In the genomic region with DNA sequence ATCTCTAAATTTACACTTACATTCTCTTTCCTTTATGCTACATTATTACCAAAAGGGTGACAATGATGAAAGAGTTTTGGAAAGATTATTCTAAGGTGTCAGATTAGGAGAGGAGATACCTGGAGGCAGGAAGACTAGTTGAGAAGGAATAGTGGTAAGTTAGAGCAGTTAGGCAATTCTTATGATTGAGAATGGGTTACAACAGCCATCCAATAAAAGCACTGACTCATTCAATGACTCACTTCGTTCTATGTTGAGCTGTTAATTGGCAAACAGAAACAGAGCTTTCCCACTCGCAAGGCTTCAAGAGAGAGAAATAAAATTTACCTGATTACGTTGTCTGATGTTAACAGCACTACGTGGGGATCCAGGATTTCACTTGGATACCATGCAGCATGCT, we compare ENCODE assay signal across 10 cellular contexts. TPM values are rescaled to one million over a fixed set of nuclear protein-coding genes. Genes with fewer than 3 reads are reported as not detected.
DNase-seq lines count a peak whose midpoint lies in the region; ATAC-seq, FAIRE-seq and TF ChIP-seq lines count a peak whose summit lies in the region.
"Had no signal": no experiment of that assay in that cellular context is flagged by ENCODE, and none has a peak within 500 bp of the region (broad histone marks: within the 10 kb centered on the region; RNA-seq: fewer than 3 reads in every experiment).

No MANE protein-coding gene starts in this region.

- no peaks in the 10 kb centered on the region for H3K9me3 Mint-ChIP-seq in activated CD8-positive, alpha-beta T cell treated with anti-CD3 and anti-CD28 coated beads for 36 hours
- H3K9me3 Mint-ChIP-seq in activated CD8-positive, alpha-beta T cell treated with anti-CD3 and anti-CD28 coated beads, Interleukin-2, amount 10 ng/mL, durations not matched to agents 7 days and 5 days (ENCODE audit: insufficient read depth): no peaks in the 10 kb centered on the region

- H3K27ac ChIP-seq in kidney (ENCODE audit: low read depth in 2 of 2, low read length in 2 of 2): no peak overlapping the region

- peak overlapping the region; percentile 50 for H3K27ac Mint-ChIP-seq in activated CD8-positive, alpha-beta T cell treated with anti-CD3 and anti-CD28 coated beads for 36 hours
- no peak overlapping the region for H3K27ac Mint-ChIP-seq in activated CD8-positive, alpha-beta T cell treated with anti-CD3 and anti-CD28 coated beads, Interleukin-2, amount 10 ng/mL, durations not matched to agents 7 days and 5 days

- H3K4me1 ChIP-seq in kidney (ENCODE audit: control insufficient read depth in 1 of 2, insufficient read depth in 1 of 2, low read depth in 1 of 2, low read length in 2 of 2): peaks cover 0 to 3% of the 10 kb centered on the region in 2 donors

- H3K4me3 Mint-ChIP-seq in activated CD8-positive, alpha-beta T cell treated with anti-CD3 and anti-CD28 coated beads for 36 hours: no peak overlapping the region
- H3K4me3 Mint-ChIP-seq in activated CD8-positive, alpha-beta T cell treated with anti-CD3 and anti-CD28 coated beads, Interleukin-2, amount 10 ng/mL, durations not matched to agents 7 days and 5 days: no peak overlapping the region

- H3K9me3 ChIP-seq in kidney (ENCODE audit: control insufficient read depth in 1 of 2, low read length in 2 of 2): no peaks in the 10 kb centered on the region
- H3K9me3 ChIP-seq: BLaER1 treated with 17β-estradiol and CSF1 and Interleukin-3, amounts not matched to agents 10 nM and 100 nM; sigmoid colon had no signal

- no peak for TF ChIP-seq CTCF in activated CD8-positive, alpha-beta T cell treated with anti-CD3 and anti-CD28 coated beads for 36 hours (IDR thresholded peaks at IDR 0.05)
- TF ChIP-seq CTCF in fibroblast of pulmonary artery (IDR thresholded peaks at IDR 0.05; ENCODE audit: low read length, missing control alignments) (no peak), kidney (IDR thresholded peaks at IDR 0.05; ENCODE audit: borderline replicate concordance, extremely low read depth, insufficient read depth) (no peak)

- POLR2A ChIA-PET in activated CD8-positive, alpha-beta T cell treated with anti-CD3 and anti-CD28 coated beads for 36 hours (lab: Charles Lee): interaction anchor here (0.7 to 3.9 kb wide), 5 partner anchors 8 to 72 kb away, joined by 3 to 13 read pairs (median 4); a partner anchor contains a TSS
- POLR2A ChIA-PET in activated CD8-positive, alpha-beta T cell treated with anti-CD3 and anti-CD28 coated beads, Interleukin-2, amount 10 ng/mL, durations not matched to agents 7 days and 5 days (lab: Charles Lee): interaction anchor here (0.7 to 1.4 kb wide), 4 partner anchors 10 to 40 kb away, joined by 3 to 4 read pairs (median 3); a partner anchor contains a TSS

- no peak overlapping the region for H3K9ac ChIP-seq in kidney (ENCODE audit: low read length in 2 of 2)

- intact Hi-C loops in activated CD8-positive, alpha-beta T cell treated with anti-CD3 and anti-CD28 coated beads for 36 hours (cut with micrococcal nuclease): no loop called here
- intact Hi-C loops in kidney (cut with DNase I): no loop called here

- peaks cover 31 to 34% of the 10 kb centered on the region in 2 donors for H3K36me3 ChIP-seq in kidney (ENCODE audit: control insufficient read depth in 1 of 2, insufficient read depth in 2 of 2, low read length in 2 of 2)

- CTCF ChIA-PET in activated CD8-positive, alpha-beta T cell treated with anti-CD3 and anti-CD28 coated beads for 36 hours (lab: Charles Lee): interaction anchor here (1.1 to 4.0 kb wide), 3 partner anchors 10 to 28 kb away, joined by 3 to 22 read pairs (median 4); a partner anchor contains a TSS
- CTCF ChIA-PET in activated CD8-positive, alpha-beta T cell treated with anti-CD3 and anti-CD28 coated beads, Interleukin-2, amount 10 ng/mL, durations not matched to agents 7 days and 5 days (lab: Charles Lee): interaction anchor here (0.6 to 1.3 kb wide), 3 partner anchors 10 to 648 kb away, joined by 3 to 5 read pairs (median 4); a partner anchor contains a TSS

- H3K4me3 ChIP-seq in fibroblast of pulmonary artery (replicated peaks; ENCODE audit: low read depth, low read length) (no peak overlapping the region), kidney (ENCODE audit: low read length in 2 of 2) (no peak overlapping the region)
- H3K4me3 ChIP-seq: BLaER1 treated with 17β-estradiol and CSF1 and Interleukin-3, amounts not matched to agents 10 nM and 100 nM; sigmoid colon had no signal

- no peaks in the 10 kb centered on the region for H3K27me3 Mint-ChIP-seq in activated CD8-positive, alpha-beta T cell treated with anti-CD3 and anti-CD28 coated beads for 36 hours
- no peaks in the 10 kb centered on the region for H3K27me3 Mint-ChIP-seq in activated CD8-positive, alpha-beta T cell treated with anti-CD3 and anti-CD28 coated beads, Interleukin-2, amount 10 ng/mL, durations not matched to agents 7 days and 5 days (ENCODE audit: low read depth)

- no peak for DNase-seq in activated CD8-positive, alpha-beta T cell treated with anti-CD3 and anti-CD28 coated beads for 36 hours
- no peak for DNase-seq in activated CD8-positive, alpha-beta T cell treated with anti-CD3 and anti-CD28 coated beads, Interleukin-2, amount 10 ng/mL, durations not matched to agents 7 days and 5 days
- peak; percentile 83 for DNase-seq in SIG-M5 treated with dmso at 0.1 percent for 504 hours (lab: John Stamatoyannopoulos, UW; ENCODE audit: unreplicated experiment)
- peak; percentile 80 for DNase-seq in fibroblast of pulmonary artery (ENCODE audit: low read depth)
- peak; percentile 83 for DNase-seq in stromal cell of bone marrow (ENCODE audit: low read depth)
- no peak for DNase-seq in kidney
- DNase-seq: sigmoid colon had no signal

- FAIRE-seq in kidney (lab: Jason Lieb, UNC): no peak

- peak; percentile 55 for ATAC-seq in activated CD8-positive, alpha-beta T cell treated with anti-CD3 and anti-CD28 coated beads for 36 hours
- ATAC-seq in activated CD8-positive, alpha-beta T cell treated with anti-CD3 and anti-CD28 coated beads, Interleukin-2, amount 10 ng/mL, durations not matched to agents 7 days and 5 days: no peak
- ATAC-seq in GM18909 (IDR thresholded peaks at IDR 0.05; ENCODE audit: poor library complexity, unreplicated experiment): no peak
- no peak for ATAC-seq in HG02798 (IDR thresholded peaks at IDR 0.05; ENCODE audit: poor library complexity, unreplicated experiment)

- H3K4me1 Mint-ChIP-seq in activated CD8-positive, alpha-beta T cell treated with anti-CD3 and anti-CD28 coated beads for 36 hours (ENCODE audit: low read depth): peaks cover 53% of the 10 kb centered on the region
- H3K4me1 Mint-ChIP-seq in activated CD8-positive, alpha-beta T cell treated with anti-CD3 and anti-CD28 coated beads, Interleukin-2, amount 10 ng/mL, durations not matched to agents 7 days and 5 days (ENCODE audit: low read depth): peaks cover 46% of the 10 kb centered on the region

- peaks cover 60% of the 10 kb centered on the region for H3K36me3 Mint-ChIP-seq in activated CD8-positive, alpha-beta T cell treated with anti-CD3 and anti-CD28 coated beads for 36 hours (ENCODE audit: low read depth)
- H3K36me3 Mint-ChIP-seq in activated CD8-positive, alpha-beta T cell treated with anti-CD3 and anti-CD28 coated beads, Interleukin-2, amount 10 ng/mL, durations not matched to agents 7 days and 5 days (ENCODE audit: low read depth): peaks cover 56% of the 10 kb centered on the region

RNA-seq across cellular contexts. Expression of a gene that starts 5.8 kb away (rescaled TPM):
- 100 to 1,000 TPM; 140 to 141 TPM for total RNA-seq in activated CD8-positive, alpha-beta T cell treated with anti-CD3 and anti-CD28 coated beads for 36 hours
- 100 to 1,000 TPM in 1 of 2 experiments, 10 to 100 TPM in 1; 97.2 to 105 TPM for total RNA-seq in activated CD8-positive, alpha-beta T cell treated with anti-CD3 and anti-CD28 coated beads, Interleukin-2, amount 10 ng/mL, durations not matched to agents 7 days and 5 days
- total RNA-seq in kidney: 57.9 TPM
- 55.1 TPM for polyA plus RNA-seq in kidney (ENCODE audit: insufficient read depth, low read depth, low replicate concordance)

RNA-seq across cellular contexts. Expression of a gene that starts 6.3 kb away (rescaled TPM):
- total RNA-seq in activated CD8-positive, alpha-beta T cell treated with anti-CD3 and anti-CD28 coated beads for 36 hours: 10 to 100 TPM; 56.9 to 61.4 TPM
- 10 to 100 TPM; 47.2 TPM for total RNA-seq in activated CD8-positive, alpha-beta T cell treated with anti-CD3 and anti-CD28 coated beads, Interleukin-2, amount 10 ng/mL, durations not matched to agents 7 days and 5 days
- 36.1 TPM for total RNA-seq in kidney
- polyA plus RNA-seq in kidney (ENCODE audit: insufficient read depth, low read depth, low replicate concordance): 34.0 TPM

RNA-seq across cellular contexts. Expression of a gene that starts 25.3 kb away (rescaled TPM):
- 100 to 1,000 TPM; 463 to 470 TPM for total RNA-seq in activated CD8-positive, alpha-beta T cell treated with anti-CD3 and anti-CD28 coated beads for 36 hours
- total RNA-seq in activated CD8-positive, alpha-beta T cell treated with anti-CD3 and anti-CD28 coated beads, Interleukin-2, amount 10 ng/mL, durations not matched to agents 7 days and 5 days: 100 to 1,000 TPM; 178 to 181 TPM
- 91.5 TPM for total RNA-seq in kidney
- polyA plus RNA-seq in kidney (ENCODE audit: insufficient read depth, low read depth, low replicate concordance): 181 TPM

RNA-seq across cellular contexts. Expression of a gene that starts 55.1 kb away (rescaled TPM):
- total RNA-seq in activated CD8-positive, alpha-beta T cell treated with anti-CD3 and anti-CD28 coated beads for 36 hours: 10 to 100 TPM; 30.9 to 32.5 TPM
- 10 to 100 TPM; 16.9 to 18.3 TPM for total RNA-seq in activated CD8-positive, alpha-beta T cell treated with anti-CD3 and anti-CD28 coated beads, Interleukin-2, amount 10 ng/mL, durations not matched to agents 7 days and 5 days
- 13.2 TPM for total RNA-seq in kidney
- polyA plus RNA-seq in kidney (ENCODE audit: insufficient read depth, low read depth, low replicate concordance): 3.1 TPM

Comparison
In these comparisons a context has a peak if more than half of its experiments do, and no peak if none do; other contexts are left out.
1. DNase-seq: peak in SIG-M5 treated with dmso at 0.1 percent for 504 hours (single experiment), fibroblast of pulmonary artery (single experiment) and stromal cell of bone marrow (single experiment); none in activated CD8-positive, alpha-beta T cell treated with anti-CD3 and anti-CD28 coated beads for 36 hours (single experiment), activated CD8-positive, alpha-beta T cell treated with anti-CD3 and anti-CD28 coated beads, Interleukin-2, amount 10 ng/mL, durations not matched to agents 7 days and 5 days (single experiment) and kidney (single experiment).